8 cellular contexts compared by ENCODE assay signal in the genomic region with DNA sequence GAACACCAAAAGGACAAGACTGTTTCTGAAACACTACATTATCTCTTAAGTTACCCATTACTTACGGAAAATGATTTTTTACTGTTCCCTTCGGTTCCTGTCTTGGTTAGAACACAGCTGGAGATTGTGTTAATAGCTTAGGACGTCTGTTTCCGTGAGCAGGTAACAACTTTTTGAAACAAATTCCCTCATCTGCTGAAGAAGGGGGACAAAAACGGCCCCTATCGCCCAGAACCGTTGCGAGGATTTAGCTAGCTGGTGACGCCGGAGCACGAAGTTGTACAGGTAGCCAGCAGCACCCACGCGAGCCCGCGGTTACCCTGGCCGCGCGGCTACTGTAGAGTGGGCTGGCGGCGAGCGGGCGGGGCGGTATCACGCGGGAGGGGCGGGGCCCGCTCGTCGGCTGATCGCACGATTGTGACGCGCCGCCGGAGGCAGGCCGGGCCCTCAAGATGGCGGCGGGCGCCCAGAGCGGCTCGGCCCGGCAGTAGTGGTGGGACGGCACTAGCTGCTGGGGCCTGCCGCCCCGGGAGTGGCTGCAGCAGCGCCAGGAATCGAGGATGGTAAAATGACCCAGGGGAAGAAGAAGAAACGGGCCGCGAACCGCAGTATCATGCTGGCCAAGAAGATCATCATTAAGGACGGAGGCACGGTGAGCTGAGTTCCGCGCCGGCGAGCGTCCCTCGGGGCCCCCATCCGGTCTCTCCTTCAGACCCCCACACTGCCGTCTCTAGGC.
DNase-seq lines count a peak whose midpoint lies in the region; ATAC-seq and TF ChIP-seq lines count a peak whose summit lies in the region.

No MANE protein-coding gene starts in this region.

- peak overlapping the region; percentile 79 for H2AFZ ChIP-seq in OCI-LY3 (ENCODE audit: low read depth, low read length)

- H4K20me1 ChIP-seq in OCI-LY3 (ENCODE audit: insufficient read depth, low read length): peaks cover 38% of the 10 kb centered on the region

- H3K9ac ChIP-seq in HUES6 (ENCODE audit: low read length) (peak overlapping the region; percentile 98), OCI-LY3 (ENCODE audit: low read length) (peak overlapping the region; percentile 94), muscle layer of colon (ENCODE audit: low read length) (peak overlapping the region; percentile 93)

- WGBS in esophagus, 2 donors: 0 to 1% methylated on average over 56 to 61 of the region's 61 CpGs

- H3K9me3 ChIP-seq in HUES6 (ENCODE audit: control insufficient read depth, insufficient read depth, low read depth, low read length) (0 out of 2 replicates have a peak, but pooled peaks cover 2% of the 10 kb centered on the region), OCI-LY3 (ENCODE audit: insufficient read depth, low read length) (no peaks in the 10 kb centered on the region), esophagus (ENCODE audit: control insufficient read depth in 2 of 2, insufficient read depth in 1 of 2, low read depth in 1 of 2, low read length in 1 of 2) (no peaks in the 10 kb centered on the region), muscle layer of colon (ENCODE audit: low read length) (no peaks in the 10 kb centered on the region)

- peaks cover 62% of the 10 kb centered on the region for H3K79me2 ChIP-seq in OCI-LY3 (ENCODE audit: low read length)

- H3K4me3 ChIP-seq in HUES6 (ENCODE audit: low read depth, low read length): peak overlapping the region; percentile 93
- H3K4me3 ChIP-seq in OCI-LY3 (ENCODE audit: low read length): peak overlapping the region; percentile 99
- peak overlapping the region; percentile 85 to 89 for H3K4me3 ChIP-seq in esophagus (ENCODE audit: low read depth in 1 of 2, low read length in 2 of 2)
- H3K4me3 ChIP-seq in muscle layer of colon (ENCODE audit: low read depth in 1 of 2, low read length in 2 of 2): peak overlapping the region; percentile 89 to 95

- H3K4me1 ChIP-seq in HUES6 (ENCODE audit: control insufficient read depth, insufficient read depth, low read length): peaks cover 4% of the 10 kb centered on the region; the same call in 1 of the 2 replicates
- H3K4me1 ChIP-seq in OCI-LY3 (ENCODE audit: low read length): peaks cover 20% of the 10 kb centered on the region
- H3K4me1 ChIP-seq in esophagus (ENCODE audit: control insufficient read depth in 2 of 2, insufficient read depth in 2 of 2, low read length in 1 of 2): no peaks in the 10 kb centered on the region
- peaks cover 40% of the 10 kb centered on the region for H3K4me1 ChIP-seq in muscle layer of colon (ENCODE audit: insufficient read depth, low read length)

- peak; percentile 80 for ATAC-seq in GM21515 (IDR thresholded peaks at IDR 0.05; ENCODE audit: unreplicated experiment)

- peak; percentile 34 for DNase-seq in DMS 273 treated with DMSO at 0.1 percent for 48 hours (lab: John Stamatoyannopoulos, UW)
- peak; percentile 89 for DNase-seq in activated T-cell treated with anti-CD3 and anti-CD28 coated beads, Interleukin-2, amount 50 U/mL, for 1 hour
- peak; percentile 73 to 77 for DNase-seq in stimulated activated CD8-positive, alpha-beta memory T cell treated with anti-CD3 and anti-CD28 coated beads, Interleukin-7, amount 100 ng/mL, for 1 hour (ENCODE audit: low read depth in 2 of 2)

- H3K27me3 ChIP-seq in HUES6 (ENCODE audit: control insufficient read depth, insufficient read depth, low read length): no peaks in the 10 kb centered on the region
- no peaks in the 10 kb centered on the region for H3K27me3 ChIP-seq in OCI-LY3 (ENCODE audit: low read depth, low read length)
- H3K27me3 ChIP-seq in esophagus (ENCODE audit: control insufficient read depth in 1 of 2, insufficient read depth in 2 of 2, low read length in 2 of 2): no peaks in the 10 kb centered on the region
- no peaks in the 10 kb centered on the region for H3K27me3 ChIP-seq in muscle layer of colon (ENCODE audit: control insufficient read depth in 1 of 2, insufficient read depth in 2 of 2, low read length in 2 of 2)

- peaks cover 2% of the 10 kb centered on the region; the same call in 1 of the 2 replicates for H3K36me3 ChIP-seq in HUES6 (ENCODE audit: control insufficient read depth, insufficient read depth, low read length)
- no peaks in the 10 kb centered on the region for H3K36me3 ChIP-seq in OCI-LY3 (replicated peaks; ENCODE audit: low read depth, low read length)
- no peaks in the 10 kb centered on the region for H3K36me3 ChIP-seq in esophagus (ENCODE audit: control insufficient read depth in 2 of 2, insufficient read depth in 2 of 2, low read length in 1 of 2)
- H3K36me3 ChIP-seq in muscle layer of colon (ENCODE audit: insufficient read depth, low read length): no peaks in the 10 kb centered on the region

- H3K27ac ChIP-seq in HUES6 (ENCODE audit: low read depth, low read length): peak overlapping the region; percentile 98
- H3K27ac ChIP-seq in OCI-LY3 (ENCODE audit: low read length): peak overlapping the region; percentile 82
- peak overlapping the region; percentile 98 to 100 for H3K27ac ChIP-seq in esophagus (ENCODE audit: low read depth in 2 of 2, low read length in 1 of 2)
- peak overlapping the region; percentile 96 for H3K27ac ChIP-seq in muscle layer of colon (ENCODE audit: low read depth, low read length)

- peak overlapping the region; percentile 89 for H3K4me2 ChIP-seq in OCI-LY3 (ENCODE audit: low read length)

- TF ChIP-seq CTCF in OCI-LY3 (IDR thresholded peaks at IDR 0.05; ENCODE audit: low read depth, low read length): no peak

Comparison
In these comparisons a context has a peak if more than half of its experiments do, and no peak if none do; other contexts are left out.
1. Peak in every context shown above with its lines: DNase-seq, ATAC-seq, H3K4me3 ChIP-seq and H3K27ac ChIP-seq.
2. DNase-seq: peak in every context shown above with its lines; median percentile 89 in activated T-cell treated with anti-CD3 and anti-CD28 coated beads, Interleukin-2, amount 50 U/mL, for 1 hour; 75 in stimulated activated CD8-positive, alpha-beta memory T cell treated with anti-CD3 and anti-CD28 coated beads, Interleukin-7, amount 100 ng/mL, for 1 hour; 34 in DMS 273 treated with DMSO at 0.1 percent for 48 hours.